Comparison of ENCODE assay signal across 2 cellular contexts in genomic region chr5:97209343-97209742, GRCh38.
TF ChIP-seq lines count a peak whose summit lies in the region.

No MANE protein-coding gene starts in this region.

TF ChIP-seq in HepG2, 621 proteins besides CTCF, POLR2A, EP300 and RAD21:
- TF ChIP-seq ATF7 (IDR thresholded peaks at IDR 0.05) (peak; percentile 80), ATF7 (CRISPR knock-in tag; IDR thresholded peaks at IDR 0.05) (no peak), SRSF9 (IDR thresholded peaks at IDR 0.05; ENCODE audit: borderline replicate concordance, insufficient read depth, low read depth, low read length, poor library complexity, severe bottlenecking) (no peak)

TF ChIP-seq in K562, 482 proteins besides CTCF, POLR2A, EP300 and RAD21:
- TF ChIP-seq, protein P1, sequence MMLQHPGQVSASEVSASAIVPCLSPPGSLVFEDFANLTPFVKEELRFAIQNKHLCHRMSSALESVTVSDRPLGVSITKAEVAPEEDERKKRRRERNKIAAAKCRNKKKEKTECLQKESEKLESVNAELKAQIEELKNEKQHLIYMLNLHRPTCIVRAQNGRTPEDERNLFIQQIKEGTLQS (IDR thresholded peaks at IDR 0.05) = peak; percentile 59
- TF ChIP-seq, protein P1 (CRISPR knock-in tag; conservative IDR thresholded peaks at IDR 0.05) = no peak
- TF ChIP-seq KDM1A (IDR thresholded peaks at IDR 0.05) = no peak
